Comparison of ENCODE assay signal across 8 cellular contexts in genomic region chr20:58650181-58650775, GRCh38. TPM values are rescaled to one million over a fixed set of nuclear protein-coding genes. Genes with fewer than 3 reads are reported as not detected.
DNase-seq lines count a peak whose midpoint lies in the region; ATAC-seq and TF ChIP-seq lines count a peak whose summit lies in the region.

No MANE protein-coding gene starts in this region.

- DNase-seq in GM03348 (ENCODE audit: low spot score) (peak; percentile 52), transverse colon (no peak), NCI-H526 treated with DMSO at 0.1 percent for 48 hours (lab: John Stamatoyannopoulos, UW) (no peak)
- peak; percentile 53 for DNase-seq in activated CD4-positive, alpha-beta T cell treated with anti-CD3 and anti-CD28 coated beads for 36 hours
- peak; percentile 21 for DNase-seq in effector CD4-positive, alpha-beta T cell

- H3K4me3 Mint-ChIP-seq in activated CD4-positive, alpha-beta T cell treated with anti-CD3 and anti-CD28 coated beads for 36 hours = peak overlapping the region; percentile 100

- intact Hi-C loops in activated CD4-positive, alpha-beta T cell treated with anti-CD3 and anti-CD28 coated beads for 36 hours (cut with DNase I, micrococcal nuclease) = loop anchor here (1.0 to 5.0 kb wide), 17 partner anchors 42 to 1298 kb away; partner anchors contain the start of genes GNAS (in 2 of the 2), GNAS-AS1 (in 1 of the 2), NELFCD (in 1 of the 2) and NPEPL1 (in 1 of the 2)
- intact Hi-C loops in transverse colon (cut with DNase I; ENCODE audit: low total_unique reads) = loop anchor here (2.0 to 10.0 kb wide), 3 partner anchors 169 to 415 kb away; no protein-coding TSS in a partner anchor

- TF ChIP-seq CTCF in transverse colon (IDR thresholded peaks at IDR 0.05) = no peak

- H3K9me3 ChIP-seq in mucosa of rectum (ENCODE audit: control insufficient read depth in 2 of 2, low read length in 2 of 2) (no peaks in the 10 kb centered on the region), transverse colon (no peaks in the 10 kb centered on the region)

- POLR2A ChIA-PET in activated CD4-positive, alpha-beta T cell treated with anti-CD3 and anti-CD28 coated beads for 36 hours (lab: Charles Lee) = interaction anchor here (0.5 to 2.6 kb wide), 3 partner anchors 10 to 415 kb away, joined by 3 to 23 read pairs (median 5); no protein-coding TSS in a partner anchor

- ATAC-seq in HG02885 (IDR thresholded peaks at IDR 0.05; ENCODE audit: poor library complexity, unreplicated experiment) = peak; percentile 18
- ATAC-seq in activated CD4-positive, alpha-beta T cell treated with anti-CD3 and anti-CD28 coated beads for 36 hours = no peak
- ATAC-seq in GM18517 (IDR thresholded peaks at IDR 0.05; ENCODE audit: unreplicated experiment) = no peak

- H3K4me3 ChIP-seq in mucosa of rectum (ENCODE audit: low read length in 2 of 2) (peak overlapping the region; percentile 80 to 97), transverse colon (peak overlapping the region; percentile 28 to 95 (median 76))

- TF ChIP-seq EP300 in transverse colon (IDR thresholded peaks at IDR 0.05; ENCODE audit: low read depth) = no peak

- peaks cover 23% of the 10 kb centered on the region for H3K36me3 Mint-ChIP-seq in activated CD4-positive, alpha-beta T cell treated with anti-CD3 and anti-CD28 coated beads for 36 hours (ENCODE audit: low read depth)

- in situ Hi-C loops in transverse colon (cut with MboI; ENCODE audit: low pct_ligation_motif_present in 1 of 4, low pct_unique_long_range_greater_than_20kb in 1 of 4, low sequenced_read_pairs in 3 of 4) = loop anchor here in 2 of 4 donors (25.0 kb wide), 3 partner anchors 212 to 413 kb away; partner anchors contain the start of genes ANKRD60 (in 2 of the 2), ATP5F1E (in 1 of the 2), GNAS (in 1 of the 2) and GNAS-AS1 (in 1 of the 2)

- no peak for TF ChIP-seq POLR2A in transverse colon (IDR thresholded peaks at IDR 0.05)

- CTCF ChIA-PET in activated CD4-positive, alpha-beta T cell treated with anti-CD3 and anti-CD28 coated beads for 36 hours (lab: Charles Lee) = interaction anchor here (0.6 to 2.4 kb wide), 14 partner anchors 9 to 805 kb away, joined by 3 to 20 read pairs (median 3); no protein-coding TSS in a partner anchor

- H3K27me3 ChIP-seq in mucosa of rectum (ENCODE audit: control insufficient read depth in 2 of 2, insufficient read depth in 2 of 2, low read length in 2 of 2) (no peaks in the 10 kb centered on the region), transverse colon (no peaks in the 10 kb centered on the region)

- H3K4me1 Mint-ChIP-seq in activated CD4-positive, alpha-beta T cell treated with anti-CD3 and anti-CD28 coated beads for 36 hours = peaks cover 12% of the 10 kb centered on the region

- WGBS in transverse colon (ENCODE audit: low coverage in 1 of 2), 2 donors = 0 to 2% methylated on average over 12 to 21 of the region's 62 CpGs

- H3K4me1 ChIP-seq in mucosa of rectum (ENCODE audit: control insufficient read depth in 2 of 2, insufficient read depth in 2 of 2, low read length in 2 of 2) = peaks cover 5 to 13% of the 10 kb centered on the region in 2 donors
- H3K4me1 ChIP-seq in transverse colon = peaks cover 6 to 30% (median 23%) of the 10 kb centered on the region in 4 donors

- peak overlapping the region; percentile 95 to 99 for H3K27ac ChIP-seq in mucosa of rectum (ENCODE audit: low read depth in 2 of 2, low read length in 2 of 2)
- H3K27ac ChIP-seq in transverse colon = peak overlapping the region; percentile 96 to 99 (median 98)

- peak overlapping the region; percentile 100 for H3K27ac Mint-ChIP-seq in activated CD4-positive, alpha-beta T cell treated with anti-CD3 and anti-CD28 coated beads for 36 hours

- H3K9me3 Mint-ChIP-seq in activated CD4-positive, alpha-beta T cell treated with anti-CD3 and anti-CD28 coated beads for 36 hours (ENCODE audit: low read depth) = no peaks in the 10 kb centered on the region

- H3K36me3 ChIP-seq in mucosa of rectum (ENCODE audit: control insufficient read depth in 2 of 2, insufficient read depth in 2 of 2, low read length in 2 of 2) (no peaks in the 10 kb centered on the region), transverse colon (no peaks in the 10 kb centered on the region)

- H3K27me3 Mint-ChIP-seq in activated CD4-positive, alpha-beta T cell treated with anti-CD3 and anti-CD28 coated beads for 36 hours = no peaks in the 10 kb centered on the region

- H3K9ac ChIP-seq in mucosa of rectum (ENCODE audit: low read depth in 1 of 2, low read length in 2 of 2) = peak overlapping the region; percentile 89 to 98

RNA-seq across cellular contexts. Expression of gene STX16, which starts 0.8 kb away (rescaled TPM):
- 100 to 1,000 TPM; 101 to 110 TPM for total RNA-seq in activated CD4-positive, alpha-beta T cell treated with anti-CD3 and anti-CD28 coated beads for 36 hours
- total RNA-seq in transverse colon = 100 to 1,000 TPM in 1 of 4 donors, 10 to 100 TPM in 3; 52.3 to 146 (median 77.0) TPM

RNA-seq across cellular contexts. Expression of gene NPEPL1, which starts 42.3 kb away (rescaled TPM):
- 10 to 100 TPM; 13.6 to 15.2 TPM for total RNA-seq in activated CD4-positive, alpha-beta T cell treated with anti-CD3 and anti-CD28 coated beads for 36 hours
- total RNA-seq in transverse colon = 100 to 1,000 TPM in 1 of 4 donors, 10 to 100 TPM in 3; 33.3 to 109 (median 66.9) TPM

Comparison
In these comparisons a context has a peak if more than half of its experiments do, and no peak if none do; other contexts are left out.
1. DNase-seq: peak in GM03348 (single experiment), activated CD4-positive, alpha-beta T cell treated with anti-CD3 and anti-CD28 coated beads for 36 hours (single experiment) and effector CD4-positive, alpha-beta T cell (single experiment); none in transverse colon (single experiment) and NCI-H526 treated with DMSO at 0.1 percent for 48 hours (single experiment).